In genomic region chr18:26192233-26192632, GRCh38 we compare ENCODE assay signal across 32 cellular contexts. TPM values are rescaled to one million over a fixed set of nuclear protein-coding genes. Genes with fewer than 3 reads are reported as not detected.
"Had no signal": no experiment of that assay in that cellular context is flagged by ENCODE, and none has a peak within 500 bp of the region (broad histone marks: within the 10 kb centered on the region; RNA-seq: fewer than 3 reads in every experiment).

No MANE protein-coding gene starts in this region.

- H3K27ac Mint-ChIP-seq: activated CD8-positive, alpha-beta T cell treated with anti-CD3 and anti-CD28 coated beads, Interleukin-2, amount 10 ng/mL, durations not matched to agents 7 days and 5 days; activated naive CD4-positive, alpha-beta T cell treated with anti-CD3 and anti-CD28 coated beads, Interleukin-2, amount 50 U/mL, for 24 hours; activated T-helper 1 cell treated with anti-CD3 and anti-CD28 coated beads, Interleukin-12 subunit alpha, Interleukin-12 subunit beta, Interleukin-2, Interleukin-4 antibody, amounts not matched to agents 30 ng/mL and 10 ng/mL and 1 ng/mL, durations not matched to agents 14 hours and 24 hours and 36 hours; brain had no signal

- H3K27ac ChIP-seq: esophagus muscularis mucosa, gastrocnemius medialis, heart left ventricle, testis, vagina, WERI-Rb-1 had no signal

- H3K36me3 Mint-ChIP-seq: activated naive CD4-positive, alpha-beta T cell treated with anti-CD3 and anti-CD28 coated beads, Interleukin-2, amount 50 U/mL, for 24 hours; brain had no signal

- H3K9me3 ChIP-seq: gastrocnemius medialis, mucosa of descending colon, testis, vagina had no signal

- H3K27me3 ChIP-seq: esophagus muscularis mucosa, gastrocnemius medialis, heart left ventricle, testis, vagina had no signal

- H3K4me3 ChIP-seq: esophagus muscularis mucosa, gastrocnemius medialis, heart left ventricle, mucosa of descending colon, smooth muscle cell, testis, vagina had no signal

- H3K4me1 ChIP-seq: esophagus muscularis mucosa, gastrocnemius medialis, testis, vagina had no signal

- ATAC-seq: activated CD8-positive, alpha-beta T cell treated with anti-CD3 and anti-CD28 coated beads, Interleukin-2, amount 10 ng/mL, durations not matched to agents 7 days and 5 days; effector memory CD8-positive, alpha-beta T cell; gastrocnemius medialis; heart left ventricle; mucosa of descending colon; sciatic nerve had no signal

- DNase-seq: activated CD4-positive, alpha-beta T cell treated with anti-CD3 and anti-CD28 coated beads, Interleukin-2, amount 10 ng/mL, durations not matched to agents 7 days and 5 days; activated CD4-positive, CD25-positive, alpha-beta regulatory T cell treated with anti-CD3 and anti-CD28 coated beads, Interleukin-2, amount 50 U/mL, for 72 hours; activated CD8-positive, alpha-beta T cell treated with anti-CD3 and anti-CD28 coated beads, Interleukin-2, amount 10 ng/mL, durations not matched to agents 7 days and 5 days; activated gamma-delta T cell treated with Interleukin-2 at 50 U/mL for 16 hours; aorta; effector memory CD8-positive, alpha-beta T cell; gastrocnemius medialis; heart left ventricle; mesenchymal stem cell; mucosa of descending colon; stimulated activated CD4-positive, alpha-beta T cell treated with anti-CD3 and anti-CD28 coated beads, Interleukin-15, amount 100 ng/mL, for 24 hours; stimulated activated CD4-positive, alpha-beta T cell treated with anti-CD3 and anti-CD28 coated beads, Interleukin-2, amount 100 ng/mL, for 48 hours; stimulated activated CD8-positive, alpha-beta memory T cell treated with anti-CD3 and anti-CD28 coated beads, Interleukin-4, amount 100 ng/mL, for 48 hours; stimulated activated naive CD4-positive, alpha-beta T cell; testis; trophoblast cell; WERI-Rb-1 had no signal

- H3K36me3 ChIP-seq: esophagus muscularis mucosa, gastrocnemius medialis, heart left ventricle, vagina, WERI-Rb-1 had no signal

- H3K27me3 Mint-ChIP-seq: activated CD4-positive, alpha-beta T cell treated with anti-CD3 and anti-CD28 coated beads, Interleukin-2, amount 10 ng/mL, durations not matched to agents 7 days and 5 days; activated naive CD4-positive, alpha-beta T cell treated with anti-CD3 and anti-CD28 coated beads, Interleukin-2, amount 50 U/mL, for 24 hours; brain; effector memory CD8-positive, alpha-beta T cell had no signal

- FAIRE-seq: islet of Langerhans had no signal

- H3K9me3 Mint-ChIP-seq: activated naive CD4-positive, alpha-beta T cell treated with anti-CD3 and anti-CD28 coated beads, Interleukin-2, amount 50 U/mL, for 24 hours; effector memory CD8-positive, alpha-beta T cell had no signal

- H3K4me3 Mint-ChIP-seq: activated CD4-positive, alpha-beta T cell treated with anti-CD3 and anti-CD28 coated beads, Interleukin-2, amount 10 ng/mL, durations not matched to agents 7 days and 5 days; activated CD8-positive, alpha-beta T cell treated with anti-CD3 and anti-CD28 coated beads, Interleukin-2, amount 10 ng/mL, durations not matched to agents 7 days and 5 days; activated naive CD4-positive, alpha-beta T cell treated with anti-CD3 and anti-CD28 coated beads, Interleukin-2, amount 50 U/mL, for 24 hours; activated T-helper 1 cell treated with anti-CD3 and anti-CD28 coated beads, Interleukin-12 subunit alpha, Interleukin-12 subunit beta, Interleukin-2, Interleukin-4 antibody, amounts not matched to agents 30 ng/mL and 10 ng/mL and 1 ng/mL, durations not matched to agents 14 hours and 24 hours and 36 hours; brain; neural crest cell had no signal

- H3K4me1 Mint-ChIP-seq: brain, neural crest cell had no signal

- H3K4me2 ChIP-seq: smooth muscle cell had no signal

RNA-seq across cellular contexts. Expression of gene PSMA8, which starts 58.6 kb away (rescaled TPM):
- total RNA-seq: aorta, cardiac septum, dermis microvascular lymphatic vessel endothelial cell, esophagus muscularis mucosa, gastrocnemius medialis, lower leg skin, mucosa of descending colon, neural crest cell, omental fat pad, posterior vena cava, renal cortical epithelial cell, sciatic nerve, vagina had no signal
